1 cellular context compared by ENCODE assay signal in genomic region chr5:179803651-179804598, GRCh38.
A peak's percentile ranks its signal among the peaks of the same experiment; 100 is the strongest.
TF ChIP-seq lines count a peak whose summit lies in the region.

No MANE protein-coding gene starts in this region.

TF ChIP-seq in HEK293, 187 proteins besides CTCF, POLR2A, EP300 and RAD21 (continued from another document):
- TF ChIP-seq ZNF692 (tag by site-specific recombination; IDR thresholded peaks at IDR 0.05), result peak; percentile 98
- TF ChIP-seq GLIS2 (tag by site-specific recombination; IDR thresholded peaks at IDR 0.05), result peak; percentile 38
- peak; percentile 86; the same call in 1 of the 2 replicates for TF ChIP-seq ZNF394 (tag by site-specific recombination; IDR thresholded peaks at IDR 0.05; ENCODE audit: borderline replicate concordance)
- no peak for TF ChIP-seq ZNF391 (tag by site-specific recombination; IDR thresholded peaks at IDR 0.05; ENCODE audit: borderline replicate concordance, low read depth)
- peak; percentile 70 for TF ChIP-seq GLIS1 (tag by site-specific recombination; IDR thresholded peaks at IDR 0.05)
- TF ChIP-seq EGR2 (tag by site-specific recombination; IDR thresholded peaks at IDR 0.05; ENCODE audit: low read depth), result peak; percentile 94
- no peak for TF ChIP-seq ZNF623 (tag by site-specific recombination; IDR thresholded peaks at IDR 0.05)
- peak; percentile 38; the same call in 1 of the 2 replicates for TF ChIP-seq HIC1 (tag by site-specific recombination; IDR thresholded peaks at IDR 0.05)
- TF ChIP-seq ZSCAN18 (tag by site-specific recombination; IDR thresholded peaks at IDR 0.05), result no peak
- 0 out of 2 replicates have a peak, but pooled peaks have one; percentile 12 for TF ChIP-seq SP7 (tag by site-specific recombination; IDR thresholded peaks at IDR 0.05)
- peak; percentile 5; the same call in 1 of the 2 replicates for TF ChIP-seq PRDM10 (tag by site-specific recombination; IDR thresholded peaks at IDR 0.05)
- TF ChIP-seq ZNF335 (tag by site-specific recombination; conservative IDR thresholded peaks at IDR 0.05), result peak; percentile 83
- TF ChIP-seq ZFP69B (tag by site-specific recombination; IDR thresholded peaks at IDR 0.05), result peak; percentile 95
- peak; percentile 18; the same call in 1 of the 2 replicates for TF ChIP-seq ZBTB48 (tag by site-specific recombination; IDR thresholded peaks at IDR 0.05)
- TF ChIP-seq SP2 (tag by site-specific recombination; IDR thresholded peaks at IDR 0.05), result peak; percentile 51
- peak; percentile 54 for TF ChIP-seq ZNF398 (tag by site-specific recombination; IDR thresholded peaks at IDR 0.05)
- no peak for TF ChIP-seq ZNF792 (tag by site-specific recombination; IDR thresholded peaks at IDR 0.05)
- TF ChIP-seq ZFHX2 (tag by site-specific recombination; conservative IDR thresholded peaks at IDR 0.05), result peak; percentile 96
- TF ChIP-seq KLF17 (tag by site-specific recombination; IDR thresholded peaks at IDR 0.05), result peak; percentile 63; the same call in 1 of the 2 replicates
- no peak for TF ChIP-seq ZNF521 (tag by site-specific recombination; IDR thresholded peaks at IDR 0.05)
- TF ChIP-seq ZNF561 (tag by site-specific recombination; IDR thresholded peaks at IDR 0.05; ENCODE audit: borderline replicate concordance), result no peak
- no peak for TF ChIP-seq ZNF274 (IDR thresholded peaks at IDR 0.05; ENCODE audit: low read length)
- TF ChIP-seq ZNF274 (tag by site-specific recombination; IDR thresholded peaks at IDR 0.05; ENCODE audit: borderline replicate concordance), result no peak
- TF ChIP-seq ZEB2 (tag by site-specific recombination; IDR thresholded peaks at IDR 0.05), result 0 out of 2 replicates have a peak, but pooled peaks have one; percentile 23
- TF ChIP-seq REST (tag by site-specific recombination; IDR thresholded peaks at IDR 0.05), result no peak
- TF ChIP-seq ZBTB20 (tag by site-specific recombination; IDR thresholded peaks at IDR 0.05), result peak; percentile 79
